27 cellular contexts compared by ENCODE assay signal in the genomic region with DNA sequence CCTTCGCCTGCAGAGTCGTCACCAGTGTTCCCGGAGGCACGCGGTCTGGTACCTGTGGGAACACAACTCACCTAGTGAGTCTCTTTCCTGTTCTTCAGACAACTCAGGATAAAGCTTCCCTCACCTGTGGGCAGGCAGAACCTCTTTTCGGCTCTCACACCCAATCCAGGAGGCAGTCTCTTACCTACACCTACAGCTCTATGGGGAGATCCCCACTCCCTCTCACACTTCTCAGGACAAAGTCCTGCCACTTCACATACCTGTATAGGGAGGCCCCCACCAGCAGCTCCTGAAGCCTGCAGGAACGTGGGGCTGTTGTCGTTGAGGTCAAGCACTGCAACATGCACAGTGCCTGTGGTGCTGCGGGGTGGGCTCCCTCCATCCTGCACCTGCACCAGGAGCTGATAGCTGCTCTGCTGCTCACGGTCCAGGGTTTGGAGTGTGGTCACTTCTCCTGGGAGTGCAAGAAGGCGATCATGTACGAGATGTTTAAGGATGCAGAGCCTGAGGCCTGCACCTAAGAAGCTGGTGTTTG.
"Had no signal": no experiment of that assay in that cellular context is flagged by ENCODE, and none has a peak within 500 bp of the region (broad histone marks: within the 10 kb centered on the region; RNA-seq: fewer than 3 reads in every experiment).

No MANE protein-coding gene starts in this region.

- DNase-seq: activated CD4-positive, alpha-beta T cell treated with anti-CD3 and anti-CD28 coated beads for 4 hours; activated CD4-positive, alpha-beta T cell treated with anti-CD3 and anti-CD28 coated beads, Interleukin-2, amount 50 U/mL, for 48 hours; activated CD8-positive, alpha-beta memory T cell treated with anti-CD3 and anti-CD28 coated beads, Interleukin-2, amount 50 U/mL, for 48 hours; activated gamma-delta T cell; activated T-cell treated with anti-CD3 and anti-CD28 coated beads, Interleukin-2, amount 50 U/mL, for 72 hours; amniotic stem cell; cerebellar nuclear complex; cortex of kidney; endodermal cell; head of caudate nucleus; hypothalamus; left cardiac atrium; mucosa of descending colon; nephron progenitor cell; occipital lobe; sigmoid colon; stimulated activated CD4-positive, alpha-beta T cell treated with anti-CD3 and anti-CD28 coated beads, Interleukin-2, amount 100 ng/mL, for 48 hours; stimulated activated CD8-positive, alpha-beta memory T cell treated with anti-CD3 and anti-CD28 coated beads, Interleukin-4, amount 100 ng/mL, for 48 hours; stimulated activated naive CD4-positive, alpha-beta T cell; T-cell; testis; trophoblast cell had no signal

- H3K9me3 Mint-ChIP-seq: activated naive CD4-positive, alpha-beta T cell treated with anti-CD3 and anti-CD28 coated beads, Interleukin-2, amount 50 U/mL, for 24 hours; activated T-cell treated with anti-CD3 and anti-CD28 coated beads, Interleukin-2, amount 50 U/mL, for 72 hours; endodermal cell; memory B cell; nephron progenitor cell; T-cell had no signal

- H3K27me3 Mint-ChIP-seq: activated naive CD4-positive, alpha-beta T cell treated with anti-CD3 and anti-CD28 coated beads, Interleukin-2, amount 50 U/mL, for 24 hours; memory B cell; T-cell had no signal

- H3K9me3 ChIP-seq: gastroesophageal sphincter, mucosa of descending colon, sigmoid colon, testis had no signal

- H3K4me3 Mint-ChIP-seq: activated naive CD4-positive, alpha-beta T cell treated with anti-CD3 and anti-CD28 coated beads, Interleukin-2, amount 50 U/mL, for 24 hours; activated T-cell treated with anti-CD3 and anti-CD28 coated beads, Interleukin-2, amount 50 U/mL, for 72 hours; memory B cell; T-cell had no signal

- H3K27me3 ChIP-seq: gastroesophageal sphincter, sigmoid colon, testis had no signal

- ATAC-seq: activated T-cell treated with anti-CD3 and anti-CD28 coated beads, Interleukin-2, amount 50 U/mL, for 72 hours; gastroesophageal sphincter; left cardiac atrium; mucosa of descending colon; T-cell had no signal

- H3K4me3 ChIP-seq: gastroesophageal sphincter, mucosa of descending colon, sigmoid colon, smooth muscle cell had no signal

- H3K27ac ChIP-seq: epithelial cell of prostate, gastroesophageal sphincter, sigmoid colon, testis had no signal

- H3K27ac Mint-ChIP-seq: activated naive CD4-positive, alpha-beta T cell treated with anti-CD3 and anti-CD28 coated beads, Interleukin-2, amount 50 U/mL, for 24 hours; activated T-cell treated with anti-CD3 and anti-CD28 coated beads, Interleukin-2, amount 50 U/mL, for 72 hours; endodermal cell; memory B cell; nephron progenitor cell; T-cell had no signal

- H3K36me3 Mint-ChIP-seq: memory B cell had no signal
